Comparison of ENCODE assay signal across 8 cellular contexts in genomic region chr18:35979112-35979511, GRCh38.
"Had no signal": no experiment of that assay in that cellular context is flagged by ENCODE, and none has a peak within 500 bp of the region (broad histone marks: within the 10 kb centered on the region; RNA-seq: fewer than 3 reads in every experiment).

No MANE protein-coding gene starts in this region.

- ATAC-seq: HCT116 had no signal

- H3K9ac ChIP-seq: GM23248 had no signal

- H3K4me3 ChIP-seq: GM23248, HAP-1 had no signal

- H3K27ac ChIP-seq: GM23248, HL-60 had no signal

- DNase-seq: GM23248, GOT3, H7, HFFc6, KG1 had no signal

- H3K4me1 ChIP-seq: HAP-1 had no signal

- H2AFZ ChIP-seq: GM23248 had no signal

- H3K9me3 ChIP-seq: HAP-1 had no signal
